In the genomic region with DNA sequence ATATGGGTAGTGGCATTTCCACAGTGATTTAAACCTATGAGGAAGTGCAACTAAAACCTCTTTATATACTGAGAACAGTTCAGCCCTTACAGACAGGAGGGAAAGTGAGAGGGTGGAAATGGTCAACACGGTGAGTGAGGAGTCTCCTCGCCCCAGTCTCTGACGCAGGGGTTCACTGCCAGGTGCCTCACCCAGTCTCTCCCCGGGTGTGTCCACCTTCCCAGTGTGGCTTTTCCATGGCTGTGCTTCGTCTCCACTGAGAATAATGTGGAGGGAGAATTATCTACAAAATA, we compare ENCODE assay signal across 12 cellular contexts.
DNase-seq lines count a peak whose midpoint lies in the region; ATAC-seq and FAIRE-seq lines count a peak whose summit lies in the region.
"Had no signal": no experiment of that assay in that cellular context is flagged by ENCODE, and none has a peak within 500 bp of the region (broad histone marks: within the 10 kb centered on the region; RNA-seq: fewer than 3 reads in every experiment).

No MANE protein-coding gene starts in this region.

- CTCF ChIA-PET in naive thymus-derived CD4-positive, alpha-beta T cell (lab: Charles Lee), result no interaction called here
- CTCF ChIA-PET in CD4-positive, alpha-beta memory T cell (lab: Charles Lee; ENCODE audit: partially characterized antibody), result no interaction called here

- peaks cover 0 to 3% (median 0%) of the 10 kb centered on the region in 5 donors for H3K36me3 Mint-ChIP-seq in naive thymus-derived CD4-positive, alpha-beta T cell
- H3K36me3 Mint-ChIP-seq in CD4-positive, alpha-beta memory T cell, result no peaks in the 10 kb centered on the region

- DNase-seq in GM18507 (ENCODE audit: extremely low spot score, insufficient read length, low read depth) (no peak), MV-4-11 (lab: John Stamatoyannopoulos, UW) (peak; percentile 59), NCI-H748 treated with DMSO at 0.1 percent for 48 hours (lab: John Stamatoyannopoulos, UW) (no peak), NCI-H524 treated with DMSO at 0.1 percent for 48 hours (lab: John Stamatoyannopoulos, UW) (no peak)
- DNase-seq in naive thymus-derived CD4-positive, alpha-beta T cell, result no peak
- no peak for DNase-seq in CD4-positive, alpha-beta memory T cell
- DNase-seq: activated T-cell treated with anti-CD3 and anti-CD28 coated beads, Interleukin-2, amount 50 U/mL, for 72 hours; aorta; Kasumi-1; NCI-H2081 had no signal

- peak; percentile 65 for ATAC-seq in HG02678 (IDR thresholded peaks at IDR 0.05; ENCODE audit: unreplicated experiment)
- ATAC-seq in naive thymus-derived CD4-positive, alpha-beta T cell, result peak; percentile 60
- ATAC-seq: activated T-cell treated with anti-CD3 and anti-CD28 coated beads, Interleukin-2, amount 50 U/mL, for 72 hours had no signal

- no peak overlapping the region for H3K27ac Mint-ChIP-seq in naive thymus-derived CD4-positive, alpha-beta T cell
- no peak overlapping the region for H3K27ac Mint-ChIP-seq in CD4-positive, alpha-beta memory T cell
- H3K27ac Mint-ChIP-seq: activated T-cell treated with anti-CD3 and anti-CD28 coated beads, Interleukin-2, amount 50 U/mL, for 72 hours had no signal

- H3K27ac ChIP-seq in naive thymus-derived CD4-positive, alpha-beta T cell (ENCODE audit: low read depth, low read length), result no peak overlapping the region
- no peak overlapping the region for H3K27ac ChIP-seq in CD4-positive, alpha-beta memory T cell (ENCODE audit: low read depth, low read length)

- POLR2A ChIA-PET in naive thymus-derived CD4-positive, alpha-beta T cell (lab: Charles Lee), result no interaction called here
- POLR2A ChIA-PET in CD4-positive, alpha-beta memory T cell (lab: Charles Lee; ENCODE audit: partially characterized antibody), result no interaction called here

- no peaks in the 10 kb centered on the region for H3K9me3 ChIP-seq in naive thymus-derived CD4-positive, alpha-beta T cell (ENCODE audit: control insufficient read depth in 2 of 3, low read length in 3 of 3)
- no peaks in the 10 kb centered on the region for H3K9me3 ChIP-seq in CD4-positive, alpha-beta memory T cell (ENCODE audit: control insufficient read depth in 1 of 2, low read length in 2 of 2)

- H3K36me3 ChIP-seq in naive thymus-derived CD4-positive, alpha-beta T cell (ENCODE audit: control insufficient read depth in 2 of 3, insufficient read depth in 3 of 3, low read length in 3 of 3), result no peaks in the 10 kb centered on the region
- H3K36me3 ChIP-seq in CD4-positive, alpha-beta memory T cell (ENCODE audit: insufficient read depth, low read length), result no peaks in the 10 kb centered on the region

- no peaks in the 10 kb centered on the region for H3K4me1 ChIP-seq in naive thymus-derived CD4-positive, alpha-beta T cell (ENCODE audit: control insufficient read depth in 2 of 2, insufficient read depth in 2 of 2, low read length in 2 of 2)
- no peaks in the 10 kb centered on the region for H3K4me1 ChIP-seq in CD4-positive, alpha-beta memory T cell (ENCODE audit: insufficient read depth, low read length)

- H3K4me1 Mint-ChIP-seq in naive thymus-derived CD4-positive, alpha-beta T cell, result peaks cover 0 to 3% (median 0%) of the 10 kb centered on the region in 7 donors
- no peaks in the 10 kb centered on the region for H3K4me1 Mint-ChIP-seq in CD4-positive, alpha-beta memory T cell
- H3K4me1 Mint-ChIP-seq: neural crest cell had no signal

- intact Hi-C loops in naive thymus-derived CD4-positive, alpha-beta T cell (cut with micrococcal nuclease), result no loop called here
- intact Hi-C loops in CD4-positive, alpha-beta memory T cell (cut with micrococcal nuclease), result no loop called here

- H3K27me3 ChIP-seq in naive thymus-derived CD4-positive, alpha-beta T cell (ENCODE audit: control insufficient read depth in 2 of 2, insufficient read depth in 2 of 2, low read length in 2 of 2), result no peaks in the 10 kb centered on the region
- H3K27me3 ChIP-seq in CD4-positive, alpha-beta memory T cell (ENCODE audit: insufficient read depth, low read length), result no peaks in the 10 kb centered on the region

- FAIRE-seq in GM18507 (lab: Jason Lieb, UNC), result peak; percentile 74

- peaks cover 6 to 48% (median 21%) of the 10 kb centered on the region in 5 donors for H3K27me3 Mint-ChIP-seq in naive thymus-derived CD4-positive, alpha-beta T cell
- H3K27me3 Mint-ChIP-seq in CD4-positive, alpha-beta memory T cell, result peaks cover 13 to 26% of the 10 kb centered on the region in 2 donors

- no peak overlapping the region for H3K4me3 Mint-ChIP-seq in naive thymus-derived CD4-positive, alpha-beta T cell
- H3K4me3 Mint-ChIP-seq in CD4-positive, alpha-beta memory T cell, result no peak overlapping the region
- H3K4me3 Mint-ChIP-seq: activated T-cell treated with anti-CD3 and anti-CD28 coated beads, Interleukin-2, amount 50 U/mL, for 72 hours; neural crest cell had no signal

- H3K9me3 Mint-ChIP-seq in naive thymus-derived CD4-positive, alpha-beta T cell, result peaks cover 0 to 2% (median 0%) of the 10 kb centered on the region in 11 donors
- H3K9me3 Mint-ChIP-seq in CD4-positive, alpha-beta memory T cell, result no peaks in the 10 kb centered on the region
- H3K9me3 Mint-ChIP-seq: activated T-cell treated with anti-CD3 and anti-CD28 coated beads, Interleukin-2, amount 50 U/mL, for 72 hours; neural crest cell had no signal

- H3K4me3 ChIP-seq in naive thymus-derived CD4-positive, alpha-beta T cell (ENCODE audit: low read length), result no peak overlapping the region
- H3K4me3 ChIP-seq in CD4-positive, alpha-beta memory T cell (ENCODE audit: low read length in 2 of 2), result no peak overlapping the region
